ENCODE assay signal across 9 cellular contexts in the genomic region with DNA sequence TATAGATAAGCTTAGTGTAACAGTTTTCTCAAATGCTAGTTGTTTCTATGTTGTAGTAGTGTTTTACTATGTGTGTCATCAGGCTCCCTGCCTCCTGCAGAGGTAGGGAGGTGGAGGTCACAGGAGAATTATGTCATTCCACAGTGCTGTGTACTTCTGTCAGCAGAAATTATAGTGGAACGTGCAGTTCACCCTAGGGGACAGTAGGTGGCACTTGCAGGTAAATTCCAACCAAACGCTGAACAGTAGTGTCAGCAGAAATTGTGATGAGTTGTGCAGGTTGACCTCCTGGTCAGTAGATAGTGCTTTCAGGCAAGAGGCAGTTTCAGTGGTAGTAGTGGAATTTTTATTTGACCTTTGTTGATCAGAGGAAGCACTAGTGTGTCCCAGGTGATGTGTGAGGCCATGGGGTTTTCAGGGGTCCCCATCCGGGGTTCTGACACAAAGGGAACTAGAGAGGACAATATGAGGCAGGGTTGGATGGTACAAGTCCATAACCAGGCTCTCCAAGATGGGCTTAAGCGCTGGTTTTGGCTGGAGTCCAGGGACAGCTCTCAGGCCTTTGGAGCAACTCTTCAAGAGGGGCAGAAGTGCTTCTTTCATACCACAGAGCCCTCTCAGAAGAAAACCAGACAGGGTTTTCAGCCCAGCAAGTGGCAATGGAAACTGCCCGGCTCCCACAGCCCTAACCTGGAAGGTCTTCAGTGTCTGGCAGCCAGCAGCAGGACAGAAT.
DNase-seq lines count a peak whose midpoint lies in the region; ATAC-seq and TF ChIP-seq lines count a peak whose summit lies in the region.
"Had no signal": no experiment of that assay in that cellular context is flagged by ENCODE, and none has a peak within 500 bp of the region (broad histone marks: within the 10 kb centered on the region; RNA-seq: fewer than 3 reads in every experiment).

No MANE protein-coding gene starts in this region.

- intact Hi-C loops in activated CD8-positive, alpha-beta T cell treated with anti-CD3 and anti-CD28 coated beads for 36 hours (cut with micrococcal nuclease): no loop called here
- intact Hi-C loops in spleen (cut with DNase I; ENCODE audit: low total_unique reads): no loop called here

- H3K27ac ChIP-seq in right atrium auricular region: no peak overlapping the region
- no peak overlapping the region for H3K27ac ChIP-seq in spleen

- H3K4me3 Mint-ChIP-seq in activated CD8-positive, alpha-beta T cell treated with anti-CD3 and anti-CD28 coated beads for 36 hours: no peak overlapping the region
- H3K4me3 Mint-ChIP-seq: naive thymus-derived CD8-positive, alpha-beta T cell had no signal

- peak; percentile 60 for TF ChIP-seq CTCF in activated CD8-positive, alpha-beta T cell treated with anti-CD3 and anti-CD28 coated beads for 36 hours (IDR thresholded peaks at IDR 0.05)
- TF ChIP-seq CTCF in right atrium auricular region (IDR thresholded peaks at IDR 0.05): peak; percentile 42 to 53
- TF ChIP-seq CTCF in spleen (IDR thresholded peaks at IDR 0.05 in 8 of 11, conservative IDR thresholded peaks at IDR 0.05 in 3 of 11): peak in 7 of 11 experiments; percentile 30 to 49 (median 47)

- H3K36me3 ChIP-seq in right atrium auricular region (no peaks in the 10 kb centered on the region), spleen (no peaks in the 10 kb centered on the region)

- no peak overlapping the region for H3K27ac Mint-ChIP-seq in activated CD8-positive, alpha-beta T cell treated with anti-CD3 and anti-CD28 coated beads for 36 hours
- H3K27ac Mint-ChIP-seq: naive thymus-derived CD8-positive, alpha-beta T cell had no signal

- no peaks in the 10 kb centered on the region for H3K27me3 ChIP-seq in right atrium auricular region
- no peaks in the 10 kb centered on the region for H3K27me3 ChIP-seq in spleen (replicated peaks in 1 of 7)

- H3K27me3 Mint-ChIP-seq in activated CD8-positive, alpha-beta T cell treated with anti-CD3 and anti-CD28 coated beads for 36 hours: no peaks in the 10 kb centered on the region

- H3K4me1 ChIP-seq in right atrium auricular region (no peaks in the 10 kb centered on the region), spleen (no peaks in the 10 kb centered on the region)

- no peaks in the 10 kb centered on the region for H3K9me3 Mint-ChIP-seq in activated CD8-positive, alpha-beta T cell treated with anti-CD3 and anti-CD28 coated beads for 36 hours
- H3K9me3 Mint-ChIP-seq: naive thymus-derived CD8-positive, alpha-beta T cell had no signal

- no peaks in the 10 kb centered on the region for H3K4me1 Mint-ChIP-seq in activated CD8-positive, alpha-beta T cell treated with anti-CD3 and anti-CD28 coated beads for 36 hours (ENCODE audit: low read depth)
- H3K4me1 Mint-ChIP-seq: naive thymus-derived CD8-positive, alpha-beta T cell had no signal

- H3K36me3 Mint-ChIP-seq in activated CD8-positive, alpha-beta T cell treated with anti-CD3 and anti-CD28 coated beads for 36 hours (ENCODE audit: low read depth): no peaks in the 10 kb centered on the region
- H3K36me3 Mint-ChIP-seq: naive thymus-derived CD8-positive, alpha-beta T cell had no signal

- CTCF ChIA-PET in activated CD8-positive, alpha-beta T cell treated with anti-CD3 and anti-CD28 coated beads for 36 hours (lab: Charles Lee): interaction anchor here (1.0 to 1.1 kb wide), 3 partner anchors 15 to 1347 kb away, joined by 3 to 4 read pairs (median 3); no protein-coding TSS in a partner anchor

- TF ChIP-seq POLR2A in spleen (IDR thresholded peaks at IDR 0.05): no peak

- DNase-seq in DMS153 treated with DMSO at 0.1 percent for 48 hours (lab: John Stamatoyannopoulos, UW; ENCODE audit: unreplicated experiment) (peak; percentile 46), NCI-H2107 (lab: John Stamatoyannopoulos, UW) (peak; percentile 20), right atrium auricular region (ENCODE audit: low spot score) (no peak), spleen (no peak)
- peak; percentile 56 for DNase-seq in activated CD8-positive, alpha-beta T cell treated with anti-CD3 and anti-CD28 coated beads for 36 hours
- DNase-seq in activated CD4-positive, CD25-positive, alpha-beta regulatory T cell treated with anti-CD3 and anti-CD28 coated beads, Interleukin-2, amount 50 U/mL, for 72 hours: no peak

- ATAC-seq in GM19328 (IDR thresholded peaks at IDR 0.05; ENCODE audit: unreplicated experiment) (peak; percentile 99), HG03103 (IDR thresholded peaks at IDR 0.05; ENCODE audit: low read depth, unreplicated experiment) (peak; percentile 96)
- ATAC-seq in activated CD8-positive, alpha-beta T cell treated with anti-CD3 and anti-CD28 coated beads for 36 hours: peak; percentile 75

- H3K9me3 ChIP-seq in right atrium auricular region: no peaks in the 10 kb centered on the region
- H3K9me3 ChIP-seq in spleen: no peaks in the 10 kb centered on the region

- no peak overlapping the region for H3K4me3 ChIP-seq in right atrium auricular region
- H3K4me3 ChIP-seq in spleen: no peak overlapping the region

- 46 to 51% (median 46%) methylated on average over 5 of the region's 5 CpGs for WGBS in spleen, 5 donors

- POLR2A ChIA-PET in activated CD8-positive, alpha-beta T cell treated with anti-CD3 and anti-CD28 coated beads for 36 hours (lab: Charles Lee): no interaction called here

Comparison
In these comparisons a context has a peak if more than half of its experiments do, and no peak if none do; other contexts are left out.
1. DNase-seq: peak in DMS153 treated with DMSO at 0.1 percent for 48 hours (single experiment), NCI-H2107 (single experiment) and activated CD8-positive, alpha-beta T cell treated with anti-CD3 and anti-CD28 coated beads for 36 hours (single experiment); none in right atrium auricular region (single experiment), spleen (single experiment) and activated CD4-positive, CD25-positive, alpha-beta regulatory T cell treated with anti-CD3 and anti-CD28 coated beads, Interleukin-2, amount 50 U/mL, for 72 hours (single experiment).
2. Peak in every context shown above with its lines, with median percentiles within 50 percentile points of each other: ATAC-seq and CTCF ChIP-seq.